ENCODE assay signal across 22 cellular contexts in genomic region chr16:89437991-89438390, GRCh38. TPM values are rescaled to one million over a fixed set of nuclear protein-coding genes. Genes with fewer than 3 reads are reported as not detected.
DNase-seq lines count a peak whose midpoint lies in the region; ATAC-seq, FAIRE-seq and TF ChIP-seq lines count a peak whose summit lies in the region.
"Had no signal": no experiment of that assay in that cellular context is flagged by ENCODE, and none has a peak within 500 bp of the region (broad histone marks: within the 10 kb centered on the region; RNA-seq: fewer than 3 reads in every experiment).

No MANE protein-coding gene starts in this region.

- H3K27me3 Mint-ChIP-seq in activated T-helper 17 cell treated with anti-CD3 and anti-CD28 coated beads, Interleukin-2, amount 50 U/mL, for 72 hours = no peaks in the 10 kb centered on the region
- no peaks in the 10 kb centered on the region for H3K27me3 Mint-ChIP-seq in mesothelial cell of epicardium (ENCODE audit: low read depth)

- peak overlapping the region; percentile 20 for H3K4me3 Mint-ChIP-seq in activated T-helper 17 cell treated with anti-CD3 and anti-CD28 coated beads, Interleukin-2, amount 50 U/mL, for 72 hours
- H3K4me3 Mint-ChIP-seq in mesothelial cell of epicardium = no peak overlapping the region

- no peaks in the 10 kb centered on the region for H3K9me3 Mint-ChIP-seq in activated naive CD4-positive, alpha-beta T cell treated with anti-CD3 and anti-CD28 coated beads, Interleukin-2, amount 50 U/mL, for 72 hours
- peaks cover 4% of the 10 kb centered on the region for H3K9me3 Mint-ChIP-seq in activated T-helper 17 cell treated with anti-CD3 and anti-CD28 coated beads, Interleukin-2, amount 50 U/mL, for 72 hours
- no peaks in the 10 kb centered on the region for H3K9me3 Mint-ChIP-seq in mesothelial cell of epicardium

- no peak for ATAC-seq in activated naive CD4-positive, alpha-beta T cell treated with anti-CD3 and anti-CD28 coated beads, Interleukin-2, amount 50 U/mL, for 72 hours
- ATAC-seq in activated T-helper 17 cell treated with anti-CD3 and anti-CD28 coated beads, Interleukin-2, amount 50 U/mL, for 72 hours (replicated peaks) = no peak
- ATAC-seq: activated CD4-positive, CD25-positive, alpha-beta regulatory T cell treated with anti-CD3 and anti-CD28 coated beads, Interleukin-2, amount 50 U/mL, for 24 hours; activated T-cell treated with anti-CD3 and anti-CD28 coated beads, Interleukin-2, amount 50 U/mL, for 72 hours had no signal

- no peak for DNase-seq in activated naive CD4-positive, alpha-beta T cell treated with anti-CD3 and anti-CD28 coated beads, Interleukin-2, amount 50 U/mL, for 72 hours (ENCODE audit: low spot score in 2 of 2)
- DNase-seq in activated naive CD4-positive, alpha-beta T cell treated with anti-CD3 and anti-CD28 coated beads, Interleukin-2, amount 50 U/mL, for 16 hours = no peak
- DNase-seq in mesothelial cell of epicardium (ENCODE audit: low spot score in 2 of 2, unreplicated experiment in 2 of 2) (no peak), NCI-H82 treated with DMSO at 0.1 percent for 48 hours (lab: John Stamatoyannopoulos, UW; ENCODE audit: unreplicated experiment) (no peak), SK-N-DZ (ENCODE audit: low spot score) (no peak), GM19239 (ENCODE audit: insufficient read length, low spot score) (no peak)
- DNase-seq: activated T-cell treated with anti-CD3 and anti-CD28 coated beads, Interleukin-2, amount 50 U/mL, for 72 hours; adrenal gland; cortex of kidney; IMR-90; kidney glomerular epithelial cell; NCI-H1436; NCI-H510A; retina; stimulated activated CD4-positive, alpha-beta T cell treated with anti-CD3 and anti-CD28 coated beads, Interleukin-4, amount 100 ng/mL, for 24 hours; upper lobe of right lung had no signal

- H3K27ac Mint-ChIP-seq in activated naive CD4-positive, alpha-beta T cell treated with anti-CD3 and anti-CD28 coated beads, Interleukin-2, amount 50 U/mL, for 72 hours = peak overlapping the region; percentile 33 to 56
- peak overlapping the region; percentile 69 for H3K27ac Mint-ChIP-seq in activated T-helper 17 cell treated with anti-CD3 and anti-CD28 coated beads, Interleukin-2, amount 50 U/mL, for 72 hours
- peak overlapping the region; percentile 61 for H3K27ac Mint-ChIP-seq in mesothelial cell of epicardium

- peaks cover 8 to 27% of the 10 kb centered on the region in 2 donors for H3K36me3 Mint-ChIP-seq in activated naive CD4-positive, alpha-beta T cell treated with anti-CD3 and anti-CD28 coated beads, Interleukin-2, amount 50 U/mL, for 72 hours
- H3K36me3 Mint-ChIP-seq in activated T-helper 17 cell treated with anti-CD3 and anti-CD28 coated beads, Interleukin-2, amount 50 U/mL, for 72 hours (ENCODE audit: low read depth) = peaks cover 75% of the 10 kb centered on the region
- H3K36me3 Mint-ChIP-seq in mesothelial cell of epicardium = peaks cover 3% of the 10 kb centered on the region

- peaks cover 65% of the 10 kb centered on the region for H3K4me1 Mint-ChIP-seq in activated T-helper 17 cell treated with anti-CD3 and anti-CD28 coated beads, Interleukin-2, amount 50 U/mL, for 72 hours
- H3K4me1 Mint-ChIP-seq in mesothelial cell of epicardium = peaks cover 50% of the 10 kb centered on the region

- FAIRE-seq in GM19239 (lab: Jason Lieb, UNC) = no peak
- FAIRE-seq: endometrium, G401.6, GM18507, H54 had no signal

- no peak for TF ChIP-seq CTCF in mesothelial cell of epicardium (IDR thresholded peaks at IDR 0.05; ENCODE audit: unreplicated experiment)

RNA-seq across cellular contexts. Expression of gene ANKRD11, which starts 52.4 kb away (rescaled TPM):
- total RNA-seq in activated naive CD4-positive, alpha-beta T cell treated with anti-CD3 and anti-CD28 coated beads, Interleukin-2, amount 50 U/mL, for 72 hours = 100 to 1,000 TPM; 130 to 165 TPM
- 100 to 1,000 TPM; 166 to 178 TPM for total RNA-seq in activated T-helper 17 cell treated with anti-CD3 and anti-CD28 coated beads, Interleukin-2, amount 50 U/mL, for 72 hours
- total RNA-seq in mesothelial cell of epicardium = 230 to 247 TPM (median 233 TPM) in 3 replicates
- 47.7 and 51.2 TPM in 2 replicates for polyA plus RNA-seq in SK-N-DZ (2014; cell fraction: cytosol; rRNA removed)
- polyA plus RNA-seq in SK-N-DZ (2014; cell fraction: nucleus; rRNA removed) = 95.8 and 176 TPM in 2 replicates
